Comparison of ENCODE assay signal across 1 cellular context in the genomic region with DNA sequence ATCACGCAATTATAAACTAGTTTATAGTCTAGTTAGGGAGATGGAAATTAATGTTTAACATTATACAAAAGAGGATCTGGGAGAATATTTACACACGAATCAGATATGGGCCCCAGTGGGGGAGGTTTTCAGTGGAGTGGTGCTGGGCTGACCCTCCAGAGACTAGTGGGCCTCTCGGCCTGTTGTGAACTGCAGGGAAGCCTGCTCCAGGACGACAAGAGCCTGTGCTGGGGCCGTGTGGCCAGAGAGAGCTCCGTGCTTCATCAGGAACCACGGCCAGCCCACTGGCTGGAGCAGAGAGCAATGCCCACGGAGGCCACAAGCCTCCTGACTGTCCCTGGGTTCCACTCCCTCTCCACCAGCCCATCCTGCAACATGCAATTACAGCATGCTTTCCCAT.
A peak's percentile ranks its signal among the peaks of the same experiment; 100 is the strongest.
TF ChIP-seq lines count a peak whose summit lies in the region.

No MANE protein-coding gene starts in this region.

TF ChIP-seq in HepG2, 621 proteins besides CTCF, POLR2A, EP300 and RAD21:
- TF ChIP-seq ZNF687 (CRISPR knock-in tag; IDR thresholded peaks at IDR 0.05) (peak; percentile 38), ZNF660 (CRISPR knock-in tag; IDR thresholded peaks at IDR 0.05; ENCODE audit: borderline replicate concordance, low read depth) (no peak), ZFX (CRISPR knock-in tag; IDR thresholded peaks at IDR 0.05; ENCODE audit: low read depth) (0 out of 2 replicates have a peak, but pooled peaks have one; percentile 19)
